In the genomic region with DNA sequence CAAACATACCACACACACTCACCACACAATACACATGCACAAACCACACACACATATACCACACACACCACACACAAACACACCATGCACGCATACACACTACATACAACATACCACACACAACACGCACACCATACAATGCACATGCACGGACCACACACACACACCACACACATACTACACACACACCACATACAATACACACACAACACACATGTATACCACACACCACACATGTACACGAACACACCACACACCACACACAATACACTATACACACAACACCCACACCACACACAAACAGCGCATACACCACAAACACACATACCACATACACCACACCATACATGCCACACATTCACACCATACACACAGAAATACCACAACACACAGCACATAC, we compare ENCODE assay signal across 16 cellular contexts.
DNase-seq lines count a peak whose midpoint lies in the region; ATAC-seq, FAIRE-seq and TF ChIP-seq lines count a peak whose summit lies in the region.
"Had no signal": no experiment of that assay in that cellular context is flagged by ENCODE, and none has a peak within 500 bp of the region (broad histone marks: within the 10 kb centered on the region; RNA-seq: fewer than 3 reads in every experiment).

No MANE protein-coding gene starts in this region.

- H3K27ac Mint-ChIP-seq in naive thymus-derived CD4-positive, alpha-beta T cell, result no peak overlapping the region
- H3K27ac Mint-ChIP-seq: CD8-positive, alpha-beta T cell had no signal

- no peak overlapping the region for H2AFZ ChIP-seq in Loucy (ENCODE audit: low read length)

- H3K4me1 ChIP-seq in BLaER1 treated with 17β-estradiol and CSF1 and Interleukin-3, amounts not matched to agents 10 nM and 100 nM, result peaks cover 9 to 22% (median 18%) of the 10 kb centered on the region in 10 experiments
- H3K4me1 ChIP-seq in Loucy (ENCODE audit: insufficient read depth, low read length, poor library complexity, severe bottlenecking), result peaks cover 46% of the 10 kb centered on the region
- H3K4me1 ChIP-seq in naive thymus-derived CD4-positive, alpha-beta T cell (ENCODE audit: control insufficient read depth in 2 of 2, insufficient read depth in 2 of 2, low read length in 2 of 2), result no peaks in the 10 kb centered on the region
- H3K4me1 ChIP-seq: HAP-1 had no signal

- H3F3A ChIP-seq in Loucy (ENCODE audit: low read depth), result peaks cover 6% of the 10 kb centered on the region

- peak overlapping the region; percentile 28 to 66 (median 56) for H3K4me2 ChIP-seq in BLaER1 treated with 17β-estradiol and CSF1 and Interleukin-3, amounts not matched to agents 10 nM and 100 nM
- H3K4me2 ChIP-seq in Loucy (ENCODE audit: low read depth, low read length, poor library complexity, severe bottlenecking), result peak overlapping the region; percentile 46

- H3K9me2 ChIP-seq in Loucy (replicated peaks; ENCODE audit: low read depth, low read length), result no peaks in the 10 kb centered on the region

- intact Hi-C loops in naive thymus-derived CD4-positive, alpha-beta T cell (cut with micrococcal nuclease), result no loop called here
- intact Hi-C loops in lower leg skin (cut with DNase I; ENCODE audit: low total_unique reads), result no loop called here

- peak overlapping the region in 2 of 11 experiments; percentile 2 to 36; a peak in 2 of 22 replicates for H3K27ac ChIP-seq in BLaER1 treated with 17β-estradiol and CSF1 and Interleukin-3, amounts not matched to agents 10 nM and 100 nM
- H3K27ac ChIP-seq in naive thymus-derived CD4-positive, alpha-beta T cell (ENCODE audit: low read depth, low read length), result no peak overlapping the region
- H3K27ac ChIP-seq: HL-60 had no signal

- H3K27me3 Mint-ChIP-seq in naive thymus-derived CD4-positive, alpha-beta T cell, result peaks cover 4 to 20% (median 14%) of the 10 kb centered on the region in 5 donors

- H3K4me3 ChIP-seq in BLaER1 treated with 17β-estradiol and CSF1 and Interleukin-3, amounts not matched to agents 10 nM and 100 nM, result no peak overlapping the region
- no peak overlapping the region for H3K4me3 ChIP-seq in Loucy (ENCODE audit: low read length, poor library complexity, severe bottlenecking)
- no peak overlapping the region for H3K4me3 ChIP-seq in naive thymus-derived CD4-positive, alpha-beta T cell (ENCODE audit: low read length)
- H3K4me3 ChIP-seq in lower leg skin (ENCODE audit: low read depth, poor library complexity, severe bottlenecking), result no peak overlapping the region
- H3K4me3 ChIP-seq: GM12878, HAP-1 had no signal

- peak; percentile 32 for ATAC-seq in naive thymus-derived CD4-positive, alpha-beta T cell
- ATAC-seq: CD8-positive, alpha-beta T cell; GM12878 had no signal

- no peaks in the 10 kb centered on the region for H3K27me3 ChIP-seq in BLaER1 treated with 17β-estradiol and CSF1 and Interleukin-3, amounts not matched to agents 10 nM and 100 nM
- no peaks in the 10 kb centered on the region for H3K27me3 ChIP-seq in Loucy (ENCODE audit: insufficient read depth, low read length, poor library complexity, severe bottlenecking)
- no peaks in the 10 kb centered on the region for H3K27me3 ChIP-seq in naive thymus-derived CD4-positive, alpha-beta T cell (ENCODE audit: control insufficient read depth in 2 of 2, insufficient read depth in 2 of 2, low read length in 2 of 2)

- H3K36me3 ChIP-seq in BLaER1 treated with 17β-estradiol and CSF1 and Interleukin-3, amounts not matched to agents 10 nM and 100 nM, result no peaks in the 10 kb centered on the region
- H3K36me3 ChIP-seq in Loucy (ENCODE audit: insufficient read depth, low read length), result no peaks in the 10 kb centered on the region
- H3K36me3 ChIP-seq in naive thymus-derived CD4-positive, alpha-beta T cell (ENCODE audit: control insufficient read depth in 2 of 3, insufficient read depth in 3 of 3, low read length in 3 of 3), result no peaks in the 10 kb centered on the region
- H3K36me3 ChIP-seq: HAP-1 had no signal

- no peak overlapping the region for H3K9ac ChIP-seq in BLaER1 treated with 17β-estradiol and CSF1 and Interleukin-3, amounts not matched to agents 10 nM and 100 nM
- H3K9ac ChIP-seq in Loucy (ENCODE audit: low read depth, low read length, poor library complexity, severe bottlenecking), result peak overlapping the region; percentile 11

- TF ChIP-seq CTCF in Loucy (conservative IDR thresholded peaks at IDR 0.05; ENCODE audit: low read length), result no peak
- no peak for TF ChIP-seq CTCF in lower leg skin (IDR thresholded peaks at IDR 0.05)

- WGBS in lower leg skin, 2 donors, result 92 to 96% methylated on average over 5 of the region's 5 CpGs

- H3K4me3 Mint-ChIP-seq in naive thymus-derived CD4-positive, alpha-beta T cell, result no peak overlapping the region
- H3K4me3 Mint-ChIP-seq: CD8-positive, alpha-beta T cell had no signal

- H3K36me3 Mint-ChIP-seq in naive thymus-derived CD4-positive, alpha-beta T cell, result no peaks in the 10 kb centered on the region
- H3K36me3 Mint-ChIP-seq: CD8-positive, alpha-beta T cell had no signal

- POLR2A ChIA-PET in naive thymus-derived CD4-positive, alpha-beta T cell (lab: Charles Lee), result no interaction called here

- TF ChIP-seq POLR2A in lower leg skin (IDR thresholded peaks at IDR 0.05), result no peak

- no peaks in the 10 kb centered on the region for H3K79me2 ChIP-seq in Loucy (ENCODE audit: insufficient read depth, low read length)

- no peaks in the 10 kb centered on the region for H4K20me1 ChIP-seq in BLaER1 treated with 17β-estradiol and CSF1 and Interleukin-3, amounts not matched to agents 10 nM and 100 nM
- H4K20me1 ChIP-seq in Loucy (ENCODE audit: insufficient read depth, low read length, poor library complexity, severe bottlenecking), result no peaks in the 10 kb centered on the region

- H3K4me1 Mint-ChIP-seq in naive thymus-derived CD4-positive, alpha-beta T cell, result peaks cover 0 to 5% (median 0%) of the 10 kb centered on the region in 7 donors

- peak; percentile 99 for FAIRE-seq in urothelium cell line (lab: Jason Lieb, UNC)
- FAIRE-seq: A204.1, GM12878 had no signal

- CTCF ChIA-PET in naive thymus-derived CD4-positive, alpha-beta T cell (lab: Charles Lee), result no interaction called here

- H3K9me3 ChIP-seq in BLaER1 treated with 17β-estradiol and CSF1 and Interleukin-3, amounts not matched to agents 10 nM and 100 nM (replicated peaks in 1 of 11), result peaks cover 6 to 21% (median 12%) of the 10 kb centered on the region in 11 experiments; a peak in 17 of 22 replicates
- H3K9me3 ChIP-seq in Loucy (ENCODE audit: insufficient read depth, low read depth, low read length), result no peaks in the 10 kb centered on the region
- H3K9me3 ChIP-seq in naive thymus-derived CD4-positive, alpha-beta T cell (ENCODE audit: control insufficient read depth in 2 of 3, low read length in 3 of 3), result no peaks in the 10 kb centered on the region
- H3K9me3 ChIP-seq: HAP-1 had no signal

- no peak for DNase-seq in naive thymus-derived CD4-positive, alpha-beta T cell
- DNase-seq in urothelium cell line (ENCODE audit: low spot score) (no peak), SK-N-DZ (ENCODE audit: low spot score) (no peak), lower leg skin (ENCODE audit: low spot score in 2 of 2) (no peak), globus pallidus (ENCODE audit: low spot score) (no peak)
- DNase-seq: ACHN; Calu3; CD8-positive, alpha-beta T cell; DMS79 treated with DMSO at 0.1 percent for 48 hours; KG1 had no signal

- no peaks in the 10 kb centered on the region for H3K9me3 Mint-ChIP-seq in naive thymus-derived CD4-positive, alpha-beta T cell
- H3K9me3 Mint-ChIP-seq: CD8-positive, alpha-beta T cell had no signal
